ENCODE assay signal across 15 cellular contexts in the genomic region with DNA sequence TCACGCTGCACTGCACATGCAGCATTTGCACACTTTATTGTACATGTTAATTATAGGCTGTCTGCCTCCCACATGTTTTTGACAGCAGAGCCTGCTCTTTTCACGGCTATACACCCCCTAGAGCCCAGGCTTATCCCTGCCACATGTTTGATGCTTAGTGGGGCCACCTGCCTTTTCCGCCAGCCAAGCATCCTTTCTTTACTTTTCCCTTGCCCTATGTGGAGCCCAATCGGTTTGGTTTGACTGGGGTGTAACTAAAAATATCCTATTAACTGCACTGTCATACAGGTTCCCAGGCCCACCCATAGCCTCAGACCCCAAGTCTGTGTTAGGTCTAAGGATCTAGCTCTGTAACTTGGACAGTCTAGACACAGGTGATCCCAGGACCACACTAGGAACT. TPM values are rescaled to one million over a fixed set of nuclear protein-coding genes. Genes with fewer than 3 reads are reported as not detected.
DNase-seq lines count a peak whose midpoint lies in the region; ATAC-seq and TF ChIP-seq lines count a peak whose summit lies in the region.
"Had no signal": no experiment of that assay in that cellular context is flagged by ENCODE, and none has a peak within 500 bp of the region (broad histone marks: within the 10 kb centered on the region; RNA-seq: fewer than 3 reads in every experiment).

No MANE protein-coding gene starts in this region.

- no peak overlapping the region for H3K27ac Mint-ChIP-seq in osteocyte (ENCODE audit: unreplicated experiment)
- H3K27ac Mint-ChIP-seq: CD4-positive, alpha-beta T cell; GM23338 had no signal

- H3K9me3 ChIP-seq in DND-41 (ENCODE audit: insufficient read depth, low read length, severe bottlenecking), result no peaks in the 10 kb centered on the region
- H3K9me3 ChIP-seq in OCI-LY1 (ENCODE audit: low read length), result no peaks in the 10 kb centered on the region
- H3K9me3 ChIP-seq: Caco-2 had no signal

- no peak overlapping the region for H2BK120ac ChIP-seq in mesendoderm (ENCODE audit: low read depth, low read length)

- no peak overlapping the region for H4K5ac ChIP-seq in mesendoderm (ENCODE audit: low read length)

- H3K36me3 Mint-ChIP-seq in osteocyte (ENCODE audit: unreplicated experiment), result no peaks in the 10 kb centered on the region

- peaks cover 5% of the 10 kb centered on the region for H3K27me3 ChIP-seq in DND-41 (ENCODE audit: insufficient read depth, low read length, poor library complexity)
- no peaks in the 10 kb centered on the region for H3K27me3 ChIP-seq in OCI-LY1 (ENCODE audit: insufficient read depth, low read length)
- no peaks in the 10 kb centered on the region for H3K27me3 ChIP-seq in mesendoderm (ENCODE audit: insufficient read depth, low read length, poor library complexity)

- no peak overlapping the region for H3K4me3 ChIP-seq in DND-41 (ENCODE audit: low read depth in 1 of 2, low read length in 2 of 2)
- no peak overlapping the region for H3K4me3 ChIP-seq in OCI-LY1 (ENCODE audit: low read depth, low read length, poor library complexity, severe bottlenecking)
- no peak overlapping the region for H3K4me3 ChIP-seq in coronary artery
- no peak overlapping the region for H3K4me3 ChIP-seq in mesendoderm (ENCODE audit: low read length)
- H3K4me3 ChIP-seq: GM23338 had no signal

- no peak overlapping the region for H3K56ac ChIP-seq in mesendoderm (ENCODE audit: low read length)

- no peak overlapping the region for H2AK5ac ChIP-seq in mesendoderm (ENCODE audit: low read length)

- H4K8ac ChIP-seq in mesendoderm (ENCODE audit: low read depth, low read length), result no peak overlapping the region

- no peak overlapping the region for H2BK5ac ChIP-seq in mesendoderm (ENCODE audit: low read length)

- peak; percentile 42; the same call in 2 of the 3 replicates for ATAC-seq in DND-41 (ENCODE audit: insufficient read depth, low read depth)
- ATAC-seq in HG02763 (IDR thresholded peaks at IDR 0.05; ENCODE audit: unreplicated experiment), result no peak

- H3K9me3 Mint-ChIP-seq in osteocyte (ENCODE audit: unreplicated experiment), result no peaks in the 10 kb centered on the region
- H3K9me3 Mint-ChIP-seq: CD4-positive, alpha-beta T cell; GM23338 had no signal

- no peak overlapping the region for H3K18ac ChIP-seq in mesendoderm (ENCODE audit: low read length)

- H3K36me3 ChIP-seq in DND-41 (ENCODE audit: insufficient read depth, low read length) (no peaks in the 10 kb centered on the region), OCI-LY1 (ENCODE audit: insufficient read depth, low read length) (no peaks in the 10 kb centered on the region), mesendoderm (ENCODE audit: control insufficient read depth, insufficient read depth, low read length) (no peaks in the 10 kb centered on the region)

- H3F3A ChIP-seq in OCI-LY1 (ENCODE audit: insufficient read depth, low read length), result no peaks in the 10 kb centered on the region

- H3K79me2 ChIP-seq in DND-41 (ENCODE audit: insufficient read depth, low read length) (no peaks in the 10 kb centered on the region), OCI-LY1 (ENCODE audit: insufficient read depth, low read length) (no peaks in the 10 kb centered on the region), mesendoderm (ENCODE audit: control insufficient read depth, insufficient read depth, low read length) (no peaks in the 10 kb centered on the region)

- WGBS in mesendoderm (ENCODE audit: extremely low coverage, insufficient coverage, low lambda C conversion rate), result no CpG with 5 or more reads among the region's 4 CpGs

- H2AFZ ChIP-seq in DND-41 (ENCODE audit: low read depth, low read length) (no peak overlapping the region), OCI-LY1 (ENCODE audit: low read length) (no peak overlapping the region)
- H2AFZ ChIP-seq: GM23338 had no signal

- no peak overlapping the region for H2BK15ac ChIP-seq in mesendoderm (replicated peaks; ENCODE audit: low read depth)

- no peak overlapping the region for H3K27ac ChIP-seq in DND-41 (ENCODE audit: low read length)
- H3K27ac ChIP-seq in OCI-LY1 (ENCODE audit: low read depth, low read length, poor library complexity, severe bottlenecking), result no peak overlapping the region
- H3K27ac ChIP-seq in coronary artery, result no peak overlapping the region
- H3K27ac ChIP-seq in mesendoderm (ENCODE audit: low read depth, low read length), result no peak overlapping the region
- H3K27ac ChIP-seq: C4-2B, HL-60 had no signal

- H4K20me1 ChIP-seq in DND-41 (ENCODE audit: insufficient read depth, low read length) (peaks cover 7% of the 10 kb centered on the region; the same call in 1 of the 2 replicates), OCI-LY1 (ENCODE audit: insufficient read depth, low read length) (no peaks in the 10 kb centered on the region)

- no peak for DNase-seq in DND-41
- DNase-seq in coronary artery (ENCODE audit: low spot score), result peak; percentile 33
- DNase-seq in osteocyte (ENCODE audit: extremely low spot score, unreplicated experiment), result peak; percentile 40
- DNase-seq in mesendoderm, result no peak
- no peak for DNase-seq in NCI-H345 treated with DMSO at 0.1 percent for 48 hours (lab: John Stamatoyannopoulos, UW; ENCODE audit: unreplicated experiment)
- DNase-seq: ACHN; CD4-positive, alpha-beta T cell; GDM1; HCEC 1CT had no signal

- H3K4me2 ChIP-seq in DND-41 (ENCODE audit: insufficient read depth, low read length), result no peak overlapping the region
- H3K4me2 ChIP-seq in OCI-LY1 (ENCODE audit: low read length), result no peak overlapping the region
- H3K4me2 ChIP-seq in mesendoderm (ENCODE audit: low read length), result no peak overlapping the region
- H3K4me2 ChIP-seq: GM23338 had no signal

- no peaks in the 10 kb centered on the region for H3K79me1 ChIP-seq in mesendoderm (ENCODE audit: low read length)

- H3K9ac ChIP-seq in DND-41 (ENCODE audit: low read depth, low read length), result no peak overlapping the region
- no peak overlapping the region for H3K9ac ChIP-seq in OCI-LY1 (ENCODE audit: low read length)
- no peak overlapping the region for H3K9ac ChIP-seq in mesendoderm (ENCODE audit: low read length)

- peaks cover 32% of the 10 kb centered on the region for H3K27me3 Mint-ChIP-seq in osteocyte (ENCODE audit: unreplicated experiment)

- no peak overlapping the region for H3K4ac ChIP-seq in mesendoderm (ENCODE audit: low read depth, low read length)

- H3K9me2 ChIP-seq in OCI-LY1 (ENCODE audit: low read depth, low read length), result no peaks in the 10 kb centered on the region

- no peak overlapping the region for H3K4me3 Mint-ChIP-seq in osteocyte (ENCODE audit: unreplicated experiment)
- H3K4me3 Mint-ChIP-seq: CD4-positive, alpha-beta T cell; GM23338 had no signal

- no peak overlapping the region for H3K23ac ChIP-seq in mesendoderm (ENCODE audit: low read length)

- H3K4me1 Mint-ChIP-seq in osteocyte (ENCODE audit: unreplicated experiment), result no peaks in the 10 kb centered on the region

- H3K4me1 ChIP-seq in DND-41 (ENCODE audit: insufficient read depth, low read length) (no peaks in the 10 kb centered on the region), OCI-LY1 (ENCODE audit: insufficient read depth, low read length, severe bottlenecking) (peaks cover 21% of the 10 kb centered on the region), mesendoderm (ENCODE audit: control insufficient read depth, low read depth, low read length) (no peaks in the 10 kb centered on the region)
- H3K4me1 ChIP-seq: Caco-2 had no signal

- TF ChIP-seq CTCF in DND-41 (IDR thresholded peaks at IDR 0.05; ENCODE audit: borderline replicate concordance, extremely low read depth, low read length, poor library complexity, severe bottlenecking) (peak; percentile 6), OCI-LY1 (IDR thresholded peaks at IDR 0.05; ENCODE audit: low read length) (0 out of 2 replicates have a peak, but pooled peaks have one; percentile 21), coronary artery (IDR thresholded peaks at IDR 0.05) (no peak), osteocyte (IDR thresholded peaks at IDR 0.05) (no peak)

RNA-seq across cellular contexts. Expression of a gene that starts 18.9 kb away (rescaled TPM):
- total RNA-seq in osteocyte, result 1.6 and 2.1 TPM in 2 replicates
- 7.0 TPM for polyA plus RNA-seq in mesendoderm (2013, experiment 1 of 2)
- polyA plus RNA-seq in mesendoderm (2013, experiment 2 of 2), result 7.0 TPM

Comparison
In these comparisons a context has a peak if more than half of its experiments do, and no peak if none do; other contexts are left out.
1. DNase-seq: peak in coronary artery (single experiment) and osteocyte (single experiment); none in DND-41 (single experiment), mesendoderm (single experiment) and NCI-H345 treated with DMSO at 0.1 percent for 48 hours (single experiment).
2. CTCF ChIP-seq: peak in DND-41 (single experiment) and OCI-LY1 (single experiment); none in coronary artery (single experiment) and osteocyte (single experiment).